Comparison of ENCODE assay signal across 28 cellular contexts in the genomic region with DNA sequence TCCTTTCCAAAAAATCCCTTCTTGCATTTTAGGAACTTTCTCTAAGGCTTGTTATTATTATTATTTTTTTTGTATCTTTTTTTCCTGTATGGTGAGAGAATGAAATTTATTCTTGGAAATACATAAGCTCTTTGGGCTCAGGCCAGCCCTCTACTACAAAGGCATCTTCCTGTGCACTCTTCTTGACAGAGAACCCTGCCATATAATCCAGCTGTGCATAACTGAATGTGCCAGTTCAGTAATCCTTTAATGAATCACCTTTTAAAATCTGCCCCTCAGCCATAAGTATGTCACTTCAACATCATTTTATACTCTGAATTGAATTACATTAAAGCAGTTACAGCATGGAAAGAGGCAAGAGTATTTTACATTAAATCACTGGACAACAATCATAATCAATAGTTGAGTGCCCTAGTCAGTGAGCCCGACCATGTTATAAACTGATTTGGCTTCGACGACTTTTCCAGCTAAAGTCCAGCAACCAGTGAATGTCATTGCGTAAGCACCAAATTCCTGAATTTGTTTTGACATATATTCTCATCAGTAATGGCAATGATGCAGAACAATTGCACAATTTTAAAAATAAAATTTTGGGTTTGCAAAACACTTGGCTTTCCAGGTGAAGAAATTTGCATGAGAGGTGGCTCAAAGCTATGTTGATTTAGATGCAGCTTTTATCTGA. TPM values are rescaled to one million over a fixed set of nuclear protein-coding genes. Genes with fewer than 3 reads are reported as not detected.
DNase-seq lines count a peak whose midpoint lies in the region; ATAC-seq, FAIRE-seq and TF ChIP-seq lines count a peak whose summit lies in the region.
"Had no signal": no experiment of that assay in that cellular context is flagged by ENCODE, and none has a peak within 500 bp of the region (broad histone marks: within the 10 kb centered on the region; RNA-seq: fewer than 3 reads in every experiment).

No MANE protein-coding gene starts in this region.

- H3K9me2 ChIP-seq in hepatocyte (replicated peaks; ENCODE audit: insufficient read depth) = no peaks in the 10 kb centered on the region

- DNase-seq in HTR-8/SVneo (ENCODE audit: insufficient read length, low spot score) (no peak), breast epithelium (ENCODE audit: low spot score in 2 of 2) (no peak), hepatocyte (ENCODE audit: low spot score) (no peak), endodermal cell (no peak), coronary artery (ENCODE audit: low spot score) (no peak)
- DNase-seq in stimulated activated naive B cell treated with anti-CD40 and anti-IgM and Interleukin-4, amounts not matched to agents 10 μg/mL and 1 μg/mL and 100 μg/mL, for 72 hours = no peak
- DNase-seq: activated CD4-positive, alpha-beta T cell treated with anti-CD3 and anti-CD28 coated beads, Interleukin-2, amount 50 U/mL, for 4 hours; activated gamma-delta T cell treated with Interleukin-2 at 50 U/mL for 16 hours; activated T-cell treated with anti-CD3 and anti-CD28 coated beads for 4 hours; AML-193; amygdala; DND-41; effector memory CD8-positive, alpha-beta T cell; left cardiac atrium; mucosa of descending colon; NCI-H1105 treated with DMSO at 0.1 percent for 48 hours; NCI-H2107; NCI-H69; Right ventricle myocardium superior; T-helper 17 cell; thyroid gland had no signal

- no peak overlapping the region for H2AFZ ChIP-seq in hepatocyte

- peak; percentile 23 for FAIRE-seq in HTR-8/SVneo (lab: Jason Lieb, UNC)
- FAIRE-seq: frontal cortex had no signal

- H3K27me3 ChIP-seq in breast epithelium (no peaks in the 10 kb centered on the region), hepatocyte (no peaks in the 10 kb centered on the region), skeletal muscle satellite cell (ENCODE audit: control insufficient read depth, insufficient read depth, low read length) (no peaks in the 10 kb centered on the region), endodermal cell (ENCODE audit: control insufficient read depth, insufficient read depth, low read length, poor library complexity, severe bottlenecking) (no peaks in the 10 kb centered on the region)
- H3K27me3 ChIP-seq: neutrophil, thyroid gland had no signal

- no peaks in the 10 kb centered on the region for H3K27me3 Mint-ChIP-seq in stimulated activated naive B cell treated with anti-CD40 and anti-IgM and Interleukin-4, amounts not matched to agents 10 μg/mL and 1 μg/mL and 100 μg/mL, for 72 hours
- no peaks in the 10 kb centered on the region for H3K27me3 Mint-ChIP-seq in endodermal cell (ENCODE audit: insufficient read depth)
- H3K27me3 Mint-ChIP-seq: central memory CD8-positive, alpha-beta T cell; effector memory CD8-positive, alpha-beta T cell; stimulated activated memory B cell treated with anti-CD40 and anti-IgM and Interleukin-4, amounts not matched to agents 10 μg/mL and 1 μg/mL and 100 μg/mL, for 72 hours; T-helper 17 cell had no signal

- no peaks in the 10 kb centered on the region for H4K20me1 ChIP-seq in hepatocyte (ENCODE audit: insufficient read depth, poor library complexity, severe bottlenecking)

- 79% methylated on average over 4 of the region's 4 CpGs for WGBS in hepatocyte (ENCODE audit: low lambda C conversion rate, missing lambda C conversion rate)
- WGBS in endodermal cell (ENCODE audit: insufficient coverage in 1 of 2, insufficient read length in 1 of 2), 2 experiments = 93 to 94% methylated on average over 4 of the region's 4 CpGs

- ATAC-seq in stimulated activated naive B cell treated with anti-CD40 and anti-IgM and Interleukin-4, amounts not matched to agents 10 μg/mL and 1 μg/mL and 100 μg/mL, for 72 hours (replicated peaks) = no peak
- no peak for ATAC-seq in HG02610 (IDR thresholded peaks at IDR 0.05; ENCODE audit: unreplicated experiment)
- ATAC-seq: effector memory CD8-positive, alpha-beta T cell; left cardiac atrium; mucosa of descending colon; stimulated activated memory B cell treated with anti-CD40 and anti-IgM and Interleukin-4, amounts not matched to agents 10 μg/mL and 1 μg/mL and 100 μg/mL, for 72 hours; T-helper 17 cell had no signal

- H3K4me3 ChIP-seq in breast epithelium (no peak overlapping the region), hepatocyte (no peak overlapping the region), skeletal muscle satellite cell (ENCODE audit: low read length) (no peak overlapping the region), endodermal cell (ENCODE audit: low read length) (no peak overlapping the region), coronary artery (no peak overlapping the region)
- H3K4me3 ChIP-seq: mucosa of descending colon, thyroid gland had no signal

- no peaks in the 10 kb centered on the region for H3K4me1 Mint-ChIP-seq in stimulated activated naive B cell treated with anti-CD40 and anti-IgM and Interleukin-4, amounts not matched to agents 10 μg/mL and 1 μg/mL and 100 μg/mL, for 72 hours
- H3K4me1 Mint-ChIP-seq in endodermal cell = peaks cover 4% of the 10 kb centered on the region
- H3K4me1 Mint-ChIP-seq: central memory CD8-positive, alpha-beta T cell; stimulated activated memory B cell treated with anti-CD40 and anti-IgM and Interleukin-4, amounts not matched to agents 10 μg/mL and 1 μg/mL and 100 μg/mL, for 72 hours; T-helper 17 cell had no signal

- H3K4me3 Mint-ChIP-seq in stimulated activated naive B cell treated with anti-CD40 and anti-IgM and Interleukin-4, amounts not matched to agents 10 μg/mL and 1 μg/mL and 100 μg/mL, for 72 hours = no peak overlapping the region
- no peak overlapping the region for H3K4me3 Mint-ChIP-seq in endodermal cell
- H3K4me3 Mint-ChIP-seq: central memory CD8-positive, alpha-beta T cell; effector memory CD8-positive, alpha-beta T cell; stimulated activated memory B cell treated with anti-CD40 and anti-IgM and Interleukin-4, amounts not matched to agents 10 μg/mL and 1 μg/mL and 100 μg/mL, for 72 hours; T-helper 17 cell had no signal

- intact Hi-C loops in breast epithelium (cut with DNase I; ENCODE audit: low total_unique reads) = no loop called here

- no peaks in the 10 kb centered on the region for H3K36me3 Mint-ChIP-seq in stimulated activated naive B cell treated with anti-CD40 and anti-IgM and Interleukin-4, amounts not matched to agents 10 μg/mL and 1 μg/mL and 100 μg/mL, for 72 hours
- H3K36me3 Mint-ChIP-seq in endodermal cell (ENCODE audit: low read depth) = no peaks in the 10 kb centered on the region
- H3K36me3 Mint-ChIP-seq: stimulated activated memory B cell treated with anti-CD40 and anti-IgM and Interleukin-4, amounts not matched to agents 10 μg/mL and 1 μg/mL and 100 μg/mL, for 72 hours had no signal

- H3K9me3 Mint-ChIP-seq in stimulated activated naive B cell treated with anti-CD40 and anti-IgM and Interleukin-4, amounts not matched to agents 10 μg/mL and 1 μg/mL and 100 μg/mL, for 72 hours = peaks cover 2 to 4% of the 10 kb centered on the region in 2 donors
- H3K9me3 Mint-ChIP-seq in endodermal cell = peaks cover 2% of the 10 kb centered on the region

- H3K27ac ChIP-seq in breast epithelium = peak overlapping the region; percentile 18 to 58
- peak overlapping the region; percentile 21 for H3K27ac ChIP-seq in hepatocyte
- H3K27ac ChIP-seq in endodermal cell (ENCODE audit: low read depth, low read length) = no peak overlapping the region
- no peak overlapping the region for H3K27ac ChIP-seq in coronary artery
- H3K27ac ChIP-seq: neutrophil, VCaP had no signal

- H3K4me1 ChIP-seq in breast epithelium = no peaks in the 10 kb centered on the region
- H3K4me1 ChIP-seq in hepatocyte (ENCODE audit: insufficient read depth) = no peaks in the 10 kb centered on the region
- H3K4me1 ChIP-seq in skeletal muscle satellite cell (ENCODE audit: control insufficient read depth, insufficient read depth, low read length) = peaks cover 19% of the 10 kb centered on the region
- no peaks in the 10 kb centered on the region for H3K4me1 ChIP-seq in endodermal cell (ENCODE audit: control insufficient read depth, insufficient read depth, low read length)

- H3K36me3 ChIP-seq in breast epithelium (no peaks in the 10 kb centered on the region), hepatocyte (replicated peaks; ENCODE audit: insufficient read depth, low read depth) (no peaks in the 10 kb centered on the region), skeletal muscle satellite cell (ENCODE audit: insufficient read depth, low read length) (no peaks in the 10 kb centered on the region), endodermal cell (ENCODE audit: control insufficient read depth, insufficient read depth, low read length) (no peaks in the 10 kb centered on the region)
- H3K36me3 ChIP-seq: neutrophil, thyroid gland had no signal

- TF ChIP-seq CTCF in breast epithelium (IDR thresholded peaks at IDR 0.05) (no peak), hepatocyte (IDR thresholded peaks at IDR 0.05; ENCODE audit: poor library complexity) (no peak), endodermal cell (conservative IDR thresholded peaks at IDR 0.05) (no peak), coronary artery (IDR thresholded peaks at IDR 0.05) (no peak)

- H3K4me2 ChIP-seq in hepatocyte (peak overlapping the region; percentile 12), skeletal muscle satellite cell (ENCODE audit: low read length) (peak overlapping the region; percentile 51)

- peak overlapping the region; percentile 37 for H3K9ac ChIP-seq in skeletal muscle satellite cell (ENCODE audit: low read depth, low read length)
- H3K9ac ChIP-seq in endodermal cell (ENCODE audit: extremely low read depth, low read length, poor library complexity, severe bottlenecking) = no peak overlapping the region

- H3K27ac Mint-ChIP-seq in stimulated activated naive B cell treated with anti-CD40 and anti-IgM and Interleukin-4, amounts not matched to agents 10 μg/mL and 1 μg/mL and 100 μg/mL, for 72 hours = no peak overlapping the region
- no peak overlapping the region for H3K27ac Mint-ChIP-seq in endodermal cell
- H3K27ac Mint-ChIP-seq: effector memory CD8-positive, alpha-beta T cell; stimulated activated memory B cell treated with anti-CD40 and anti-IgM and Interleukin-4, amounts not matched to agents 10 μg/mL and 1 μg/mL and 100 μg/mL, for 72 hours; T-helper 17 cell had no signal

- H3K9me3 ChIP-seq in breast epithelium = no peaks in the 10 kb centered on the region
- H3K9me3 ChIP-seq in hepatocyte (ENCODE audit: low read depth) = no peaks in the 10 kb centered on the region
- H3K9me3 ChIP-seq in skeletal muscle satellite cell (replicated peaks; ENCODE audit: low read length) = no peaks in the 10 kb centered on the region
- H3K9me3 ChIP-seq in endodermal cell (ENCODE audit: control insufficient read depth, low read length) = no peaks in the 10 kb centered on the region
- H3K9me3 ChIP-seq: mucosa of descending colon, neutrophil, thyroid gland had no signal

- no peaks in the 10 kb centered on the region for H3K79me2 ChIP-seq in hepatocyte

- no peak for TF ChIP-seq POLR2A in breast epithelium (IDR thresholded peaks at IDR 0.05)

RNA-seq across cellular contexts. Expression of gene KCNK2, which starts 59.2 kb away (rescaled TPM):
- total RNA-seq in breast epithelium (10 to 100 TPM; 12.1 to 23.6 (median 12.5) TPM), hepatocyte (4.1 and 4.7 TPM in 2 replicates), endodermal cell (under 1 TPM in 1 of 2 donors, not detected in 1; 0.15 TPM)
- polyA plus RNA-seq in hepatocyte = 1.8 and 2.2 TPM in 2 replicates
- total RNA-seq in skeletal muscle satellite cell (2012; rRNA removed) = 6.8 and 9.1 TPM in 2 replicates
- 2.1 TPM for polyA plus RNA-seq in endodermal cell (2013, experiment 1 of 2)
- polyA plus RNA-seq in endodermal cell (2013, experiment 2 of 2) = 1.3 TPM
- total RNA-seq: T-helper 17 cell had no signal

Comparison
In these comparisons a context has a peak if more than half of its experiments do, and no peak if none do; other contexts are left out.
1. H3K27ac ChIP-seq: peak in breast epithelium (2 of 2) and hepatocyte (single experiment); none in endodermal cell (single experiment) and coronary artery (0 of 2).